19 cellular contexts compared by ENCODE assay signal in the genomic region with DNA sequence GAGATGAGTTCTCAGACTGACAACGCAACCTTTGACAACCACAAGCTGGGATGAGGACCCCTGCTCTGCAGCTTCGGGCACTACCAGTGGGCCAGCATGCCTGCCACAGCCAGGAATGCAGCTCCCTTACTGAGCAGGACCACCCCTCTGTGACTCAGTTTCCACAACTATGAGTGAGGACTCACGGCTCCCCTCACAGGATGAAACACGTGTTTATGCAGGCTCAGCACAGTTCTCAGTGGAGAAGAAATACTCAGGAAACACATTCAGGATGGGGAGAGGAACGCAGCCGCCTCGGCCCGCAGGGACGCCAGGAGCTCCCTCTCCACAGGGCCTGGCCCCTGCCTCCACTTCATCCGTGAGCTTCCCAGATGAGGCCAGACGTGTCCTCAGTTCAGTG.
"Had no signal": no experiment of that assay in that cellular context is flagged by ENCODE, and none has a peak within 500 bp of the region (broad histone marks: within the 10 kb centered on the region; RNA-seq: fewer than 3 reads in every experiment).

No MANE protein-coding gene starts in this region.

- H3K4me3 Mint-ChIP-seq: activated CD4-positive, alpha-beta memory T cell treated with anti-CD3 and anti-CD28 coated beads for 36 hours; activated CD4-positive, alpha-beta T cell treated with anti-CD3 and anti-CD28 coated beads, Interleukin-2, amount 10 ng/mL, durations not matched to agents 7 days and 5 days; activated naive CD8-positive, alpha-beta T cell; T-helper 1 cell treated with Interleukin-12 subunit alpha and Interleukin-12 subunit beta and Interleukin-4 antibody, amounts not matched to agents 30 μg/mL and 1 μg/mL, for 36 hours had no signal

- H3K9me3 ChIP-seq: adrenal gland had no signal

- DNase-seq: activated CD4-positive, alpha-beta memory T cell treated with anti-CD3 and anti-CD28 coated beads for 36 hours; activated CD4-positive, alpha-beta T cell treated with anti-CD3 and anti-CD28 coated beads, Interleukin-2, amount 10 ng/mL, durations not matched to agents 7 days and 5 days; activated CD4-positive, CD25-positive, alpha-beta regulatory T cell; activated naive CD4-positive, alpha-beta T cell; adrenal gland; anterior cingulate cortex; Kasumi-1; KBM-7; NCI-H1048; NCI-H146; NCI-H187 treated with DMSO at 0.1 percent for 48 hours; NCI-H2081 treated with DMSO at 0.1 percent for 48 hours; NCI-H446; NCI-H524; SHP77 treated with DMSO at 0.1 percent for 48 hours had no signal

- H3K27me3 Mint-ChIP-seq: activated CD4-positive, alpha-beta memory T cell treated with anti-CD3 and anti-CD28 coated beads for 36 hours; activated CD4-positive, alpha-beta T cell treated with anti-CD3 and anti-CD28 coated beads, Interleukin-2, amount 10 ng/mL, durations not matched to agents 7 days and 5 days; activated naive CD8-positive, alpha-beta T cell had no signal

- H3K4me1 ChIP-seq: adrenal gland had no signal

- H3K27ac ChIP-seq: adrenal gland, VCaP had no signal

- H3K27me3 ChIP-seq: adrenal gland had no signal

- H3K4me3 ChIP-seq: adrenal gland had no signal

- FAIRE-seq: RCC 7860 had no signal

- H3K27ac Mint-ChIP-seq: activated CD4-positive, alpha-beta memory T cell treated with anti-CD3 and anti-CD28 coated beads for 36 hours; activated naive CD8-positive, alpha-beta T cell; T-helper 1 cell treated with Interleukin-12 subunit alpha and Interleukin-12 subunit beta and Interleukin-4 antibody, amounts not matched to agents 30 μg/mL and 1 μg/mL, for 36 hours had no signal

- H3K9me3 Mint-ChIP-seq: activated CD4-positive, alpha-beta memory T cell treated with anti-CD3 and anti-CD28 coated beads for 36 hours; activated CD4-positive, alpha-beta T cell treated with anti-CD3 and anti-CD28 coated beads, Interleukin-2, amount 10 ng/mL, durations not matched to agents 7 days and 5 days; T-helper 1 cell treated with Interleukin-12 subunit alpha and Interleukin-12 subunit beta and Interleukin-4 antibody, amounts not matched to agents 30 μg/mL and 1 μg/mL, for 36 hours had no signal
